8 cellular contexts compared by ENCODE assay signal in the genomic region with DNA sequence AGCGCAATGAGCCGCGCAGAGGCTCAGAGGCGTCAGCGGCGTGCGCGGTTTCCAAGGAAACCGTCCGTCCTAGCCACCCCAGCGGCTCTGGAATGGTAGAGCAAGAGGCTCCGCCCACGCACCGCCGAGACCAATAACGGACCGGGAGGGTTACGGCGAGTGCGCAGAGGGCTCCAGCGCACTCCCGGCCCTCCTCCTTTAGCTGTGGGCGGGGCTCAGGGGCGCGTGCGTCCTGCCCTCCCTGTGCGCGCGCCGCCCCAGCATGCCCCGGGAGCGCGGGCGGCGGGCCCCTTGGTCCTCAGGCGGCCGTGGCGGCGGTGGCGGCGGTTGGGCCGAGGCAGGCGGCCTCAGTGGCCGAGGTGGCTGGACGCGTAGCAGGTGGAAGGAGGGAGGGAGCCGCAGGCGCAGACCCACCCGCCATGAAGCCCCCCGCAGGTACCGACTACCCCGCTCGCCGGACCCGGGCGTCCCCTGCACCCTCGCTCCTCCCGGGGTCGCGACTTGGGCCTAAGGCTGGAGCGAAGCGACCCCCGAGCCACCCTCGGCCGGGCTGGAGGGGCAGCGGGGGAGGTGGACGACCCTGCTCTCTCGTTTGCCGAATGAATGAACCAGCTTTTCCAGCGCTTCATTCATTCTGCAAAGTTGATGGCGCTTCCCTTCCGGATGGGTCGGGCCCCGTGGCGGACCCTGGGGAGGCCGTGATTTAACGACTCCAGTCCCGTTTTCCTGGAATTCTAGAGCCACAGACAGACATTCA. TPM values are rescaled to one million over a fixed set of nuclear protein-coding genes. Genes with fewer than 3 reads are reported as not detected.
DNase-seq lines count a peak whose midpoint lies in the region; ATAC-seq, FAIRE-seq and TF ChIP-seq lines count a peak whose summit lies in the region.

A gene (plus strand): TSS at position 260 of the 757 bp plus-strand sequence. CDS start 160 bp downstream, at position 420.

- ATAC-seq in GM19043 (IDR thresholded peaks at IDR 0.05; ENCODE audit: low read depth, unreplicated experiment) = peak; percentile 74
- peak; percentile 54 for ATAC-seq in HG03378 (IDR thresholded peaks at IDR 0.05; ENCODE audit: unreplicated experiment)

- TF ChIP-seq CTCF in AG09319 (IDR thresholded peaks at IDR 0.05; ENCODE audit: low read depth, low read length) (no peak), keratinocyte (optimal IDR thresholded peaks at IDR 0.05 in 1 of 3, IDR thresholded peaks at IDR 0.05 in 1 of 3, conservative IDR thresholded peaks at IDR 0.05 in 1 of 3; ENCODE audit: extremely low read depth in 1 of 3, insufficient read depth in 2 of 3, low read length in 3 of 3) (no peak)

- peak within 1 kb of the TSS; percentile 84 for H2AFZ ChIP-seq in keratinocyte (ENCODE audit: control insufficient read depth, low read length)

- peaks cover 9% of the 10 kb centered on the region for H4K20me1 ChIP-seq in keratinocyte (ENCODE audit: control insufficient read depth, extremely low read depth, insufficient read depth, low read length)

- no peaks in the 10 kb centered on the region for H3K27me3 ChIP-seq in keratinocyte (ENCODE audit: control insufficient read depth, extremely low read depth, insufficient read depth, low read length)

- FAIRE-seq in keratinocyte (lab: Jason Lieb, UNC) = peak; percentile 68

- peaks cover 5% of the 10 kb centered on the region for H3K9me1 ChIP-seq in keratinocyte (ENCODE audit: control insufficient read depth, extremely low read depth, insufficient read depth, low read length)

- no peaks in the 10 kb centered on the region for H3K9me3 ChIP-seq in keratinocyte (ENCODE audit: control insufficient read depth, low read depth, low read length)

- dilution Hi-C loops in keratinocyte (cut with MboI; ENCODE audit: extremely low pct_ligation_motif_present, low sequenced_read_pairs) = no loop called here

- peak within 1 kb of the TSS; percentile 90 to 97 (median 97) for H3K4me3 ChIP-seq in keratinocyte (ENCODE audit: control insufficient read depth in 2 of 3, extremely low read depth in 1 of 3, insufficient read depth in 2 of 3, low read depth in 1 of 3, low read length in 3 of 3)

- H3K36me3 ChIP-seq in keratinocyte (ENCODE audit: control insufficient read depth in 2 of 2, extremely low read depth in 1 of 2, insufficient read depth in 2 of 2, low read length in 2 of 2) = peaks cover 8 to 14% of the 10 kb centered on the region in 2 experiments

- H3K79me2 ChIP-seq in keratinocyte (ENCODE audit: control insufficient read depth, insufficient read depth, low read length) = peaks cover 72% of the 10 kb centered on the region

- peaks cover 25% of the 10 kb centered on the region for H3K4me1 ChIP-seq in keratinocyte (ENCODE audit: control insufficient read depth, extremely low read depth, insufficient read depth, low read length)

- peak within 1 kb of the TSS; percentile 94 for H3K4me2 ChIP-seq in keratinocyte (ENCODE audit: control insufficient read depth, extremely low read depth, insufficient read depth, low read depth, low read length)

- DNase-seq in AG09319 (ENCODE audit: extremely low read depth, low read depth) (peak; percentile 95), NCI-H510A (lab: John Stamatoyannopoulos, UW) (peak; percentile 96), cerebellum (ENCODE audit: low spot score) (peak; percentile 100), keratinocyte (ENCODE audit: low read depth, low spot score) (peak; percentile 73)
- DNase-seq in activated CD4-positive, alpha-beta T cell treated with anti-CD3 and anti-CD28 coated beads for 1 hour = peak; percentile 99
- peak; percentile 96 to 98 for DNase-seq in stimulated activated CD4-positive, alpha-beta T cell treated with anti-CD3 and anti-CD28 coated beads, Interleukin-15, amount 100 ng/mL, for 1 hour (ENCODE audit: low read depth in 1 of 2, low spot score in 1 of 2)

- peak within 1 kb of the TSS; percentile 82 for H3K27ac ChIP-seq in keratinocyte (ENCODE audit: control insufficient read depth, insufficient read depth, low read length)

- H3K9ac ChIP-seq in keratinocyte (ENCODE audit: control insufficient read depth, extremely low read depth, insufficient read depth, low read length) = peak within 1 kb of the TSS; percentile 85

RNA-seq across cellular contexts. Expression of the gene that starts here (rescaled TPM):
- total RNA-seq in cerebellum = 29.7 TPM
- 62.0 to 75.7 TPM (median 69.9 TPM) in 3 replicates for polyA plus RNA-seq in keratinocyte
- polyA plus RNA-seq in keratinocyte (2011; ENCODE audit: low read depth) = 21.8 TPM
- 30.5 and 65.9 TPM in 2 replicates for polyA plus RNA-seq in keratinocyte (2011; cell fraction: cytosol; rRNA removed)
- 76.0 and 84.9 TPM in 2 replicates for polyA plus RNA-seq in keratinocyte (2011; cell fraction: nucleus; rRNA removed)
- polyA plus RNA-seq in keratinocyte (2012; ENCODE audit: low replicate concordance) = 21.7 and 94.6 TPM in 2 replicates
- 51.3 to 82.3 TPM (median 55.6 TPM) in 3 replicates for polyA minus RNA-seq in keratinocyte
- 87.3 TPM for polyA minus RNA-seq in keratinocyte (2011; cell fraction: cytosol; rRNA and poly(A)+ RNA removed)
- polyA minus RNA-seq in keratinocyte (2011; cell fraction: nucleus; rRNA and poly(A)+ RNA removed) = 36.2 and 50.8 TPM in 2 replicates

Comparison
In these comparisons a context has a peak if more than half of its experiments do, and no peak if none do; other contexts are left out.
1. Peak in every context shown above with its lines: DNase-seq, ATAC-seq, H3K4me3 ChIP-seq and H3K27ac ChIP-seq.